Comparison of ENCODE assay signal across 12 cellular contexts in the genomic region with DNA sequence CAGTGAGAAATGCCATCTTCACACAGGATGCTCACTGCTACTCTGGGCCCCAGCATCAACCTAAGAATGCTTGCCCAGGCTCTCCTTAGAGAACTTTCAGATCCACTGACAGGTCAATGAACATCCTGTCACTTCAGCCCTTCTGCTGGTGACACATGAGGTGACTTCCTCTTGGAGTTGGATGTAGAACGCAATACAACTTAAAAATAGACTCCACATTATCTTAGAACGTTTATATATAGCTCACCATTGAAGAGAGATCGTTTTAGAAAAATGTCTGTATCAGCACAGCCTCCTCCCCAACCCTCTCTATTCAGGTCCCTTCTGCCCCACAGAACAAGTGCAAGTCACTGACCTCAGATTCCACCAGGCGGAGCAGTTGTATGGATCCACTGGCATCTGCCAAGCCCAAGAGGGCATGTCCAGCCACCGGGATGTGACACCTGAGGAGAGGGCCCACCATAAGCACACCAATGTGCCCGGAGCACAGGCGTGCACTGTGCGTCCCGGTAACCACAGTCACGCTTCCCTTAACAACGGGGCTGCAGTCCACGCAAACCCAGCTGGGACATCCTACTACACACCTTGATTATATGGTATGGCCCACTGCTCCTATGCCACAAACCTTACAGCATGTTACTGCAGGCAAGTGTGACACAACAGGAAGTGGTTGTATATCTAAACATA. TPM values are rescaled to one million over a fixed set of nuclear protein-coding genes. Genes with fewer than 3 reads are reported as not detected.
DNase-seq lines count a peak whose midpoint lies in the region; ATAC-seq and TF ChIP-seq lines count a peak whose summit lies in the region.
"Had no signal": no experiment of that assay in that cellular context is flagged by ENCODE, and none has a peak within 500 bp of the region (broad histone marks: within the 10 kb centered on the region; RNA-seq: fewer than 3 reads in every experiment).

No MANE protein-coding gene starts in this region.

- no peak overlapping the region for H2BK120ac ChIP-seq in H9 (ENCODE audit: low read depth, low read length, poor library complexity, severe bottlenecking)

- H3K4me3 Mint-ChIP-seq in H9: peak overlapping the region; percentile 34 to 57; a peak in 2 of 5 replicates
- no peak overlapping the region for H3K4me3 Mint-ChIP-seq in activated CD8-positive, alpha-beta T cell treated with anti-CD3 and anti-CD28 coated beads, Interleukin-2, amount 10 ng/mL, durations not matched to agents 7 days and 5 days

- H3K79me2 ChIP-seq in H9 (ENCODE audit: insufficient read depth, low read length): peaks cover 10% of the 10 kb centered on the region; the same call in 1 of the 2 replicates

- H2BK5ac ChIP-seq in H9 (ENCODE audit: insufficient read length, low read length): no peak overlapping the region

- H3K14ac ChIP-seq in H9 (ENCODE audit: insufficient read depth, low read length): no peak overlapping the region

- DNase-seq in 8988T (peak; percentile 60), H9 (no peak), left ventricle myocardium inferior (peak; percentile 32), NCI-H748 treated with DMSO at 0.1 percent for 48 hours (lab: John Stamatoyannopoulos, UW) (no peak)
- DNase-seq in activated CD8-positive, alpha-beta T cell treated with anti-CD3 and anti-CD28 coated beads, Interleukin-2, amount 10 ng/mL, durations not matched to agents 7 days and 5 days: no peak
- DNase-seq: activated CD4-positive, alpha-beta T cell treated with anti-CD3 and anti-CD28 coated beads for 4 hours; cerebellar nuclear complex; gastrocnemius medialis; NCI-H1694 had no signal

- POLR2A ChIA-PET in activated CD8-positive, alpha-beta T cell treated with anti-CD3 and anti-CD28 coated beads, Interleukin-2, amount 10 ng/mL, durations not matched to agents 7 days and 5 days (lab: Charles Lee): interaction anchor here (0.6 to 1.9 kb wide), 2 partner anchors 22 to 24 kb away, joined by 5 to 7 read pairs; a partner anchor contains a TSS

- H3K9me3 ChIP-seq in H9 (ENCODE audit: control insufficient read depth, low read depth, low read length) (no peaks in the 10 kb centered on the region), left ventricle myocardium inferior (replicated peaks) (no peaks in the 10 kb centered on the region)
- H3K9me3 ChIP-seq: gastrocnemius medialis had no signal

- no peak overlapping the region for H3K4me2 ChIP-seq in H9 (ENCODE audit: insufficient read depth, insufficient read length, low read length)

- H3K36me3 ChIP-seq in left ventricle myocardium inferior: peaks cover 37% of the 10 kb centered on the region

- H3K9ac ChIP-seq in H9 (ENCODE audit: extremely low read depth, insufficient read length, low read length): no peak overlapping the region

- H3K23me2 ChIP-seq in H9 (ENCODE audit: insufficient read length, low read depth, low read length, poor library complexity, severe bottlenecking): peaks cover 12% of the 10 kb centered on the region

- H2BK20ac ChIP-seq in H9 (ENCODE audit: low read depth, low read length, poor library complexity, severe bottlenecking): no peak overlapping the region

- no peak overlapping the region for H3K18ac ChIP-seq in H9 (ENCODE audit: insufficient read length, low read depth, low read length)

- H3K4me1 ChIP-seq in H9 (ENCODE audit: insufficient read depth, low read length) (peaks cover 4% of the 10 kb centered on the region; the same call in 1 of the 2 replicates), left ventricle myocardium inferior (peaks cover 64% of the 10 kb centered on the region)

- peak overlapping the region; percentile 98 for H3K4me3 ChIP-seq in left ventricle myocardium inferior
- H3K4me3 ChIP-seq: gastrocnemius medialis had no signal

- TF ChIP-seq CTCF in H9 (conservative IDR thresholded peaks at IDR 0.05) (no peak), left ventricle myocardium inferior (IDR thresholded peaks at IDR 0.05; ENCODE audit: borderline replicate concordance) (peak; percentile 45)

- peaks cover 17% of the 10 kb centered on the region for H3K79me1 ChIP-seq in H9 (ENCODE audit: insufficient read depth, low read depth, low read length, poor library complexity, severe bottlenecking)

- no peak overlapping the region for H3K4ac ChIP-seq in H9 (ENCODE audit: low read depth, low read length)

- H2BK15ac ChIP-seq in H9 (ENCODE audit: low read depth, low read length): no peak overlapping the region

- no peak overlapping the region for H4K91ac ChIP-seq in H9 (ENCODE audit: insufficient read length, low read depth, low read length)

- intact Hi-C loops in left ventricle myocardium inferior (cut with micrococcal nuclease): no loop called here

- H2BK12ac ChIP-seq in H9 (ENCODE audit: insufficient read length, low read depth, low read length): no peak overlapping the region

- H3K23ac ChIP-seq in H9 (ENCODE audit: insufficient read length, low read depth, low read length): no peak overlapping the region

- H3K27me3 ChIP-seq in H9 (ENCODE audit: insufficient read depth, low read length): no peaks in the 10 kb centered on the region
- no peaks in the 10 kb centered on the region for H3K27me3 ChIP-seq in left ventricle myocardium inferior (ENCODE audit: low read depth)
- H3K27me3 ChIP-seq: gastrocnemius medialis had no signal

- ATAC-seq in activated CD8-positive, alpha-beta T cell treated with anti-CD3 and anti-CD28 coated beads, Interleukin-2, amount 10 ng/mL, durations not matched to agents 7 days and 5 days: no peak
- ATAC-seq in HG03520 (IDR thresholded peaks at IDR 0.05; ENCODE audit: unreplicated experiment) (no peak), HG03196 (IDR thresholded peaks at IDR 0.05; ENCODE audit: unreplicated experiment) (no peak), GM18858 (IDR thresholded peaks at IDR 0.05; ENCODE audit: unreplicated experiment) (no peak)
- ATAC-seq: gastrocnemius medialis had no signal

- no peak overlapping the region for H2AK5ac ChIP-seq in H9 (ENCODE audit: insufficient read length, low read length)

- H2AFZ ChIP-seq in H9 (ENCODE audit: low read length): no peak overlapping the region

- no peaks in the 10 kb centered on the region for H3K27me3 Mint-ChIP-seq in H9 (ENCODE audit: low read depth)
- H3K27me3 Mint-ChIP-seq in activated CD8-positive, alpha-beta T cell treated with anti-CD3 and anti-CD28 coated beads, Interleukin-2, amount 10 ng/mL, durations not matched to agents 7 days and 5 days (ENCODE audit: low read depth): no peaks in the 10 kb centered on the region

- H3K56ac ChIP-seq in H9 (ENCODE audit: insufficient read length, low read depth, low read length): no peak overlapping the region

- CTCF ChIA-PET in activated CD8-positive, alpha-beta T cell treated with anti-CD3 and anti-CD28 coated beads, Interleukin-2, amount 10 ng/mL, durations not matched to agents 7 days and 5 days (lab: Charles Lee): interaction anchor here (0.7 to 0.8 kb wide), 2 partner anchors 15 to 24 kb away, joined by 3 read pairs; a partner anchor contains a TSS

- H3K36me3 Mint-ChIP-seq in H9 (ENCODE audit: insufficient read depth in 1 of 3, low read depth in 3 of 3): peaks cover 39 to 60% (median 48%) of the 10 kb centered on the region in 3 experiments
- peaks cover 40% of the 10 kb centered on the region for H3K36me3 Mint-ChIP-seq in activated CD8-positive, alpha-beta T cell treated with anti-CD3 and anti-CD28 coated beads, Interleukin-2, amount 10 ng/mL, durations not matched to agents 7 days and 5 days (ENCODE audit: low read depth)

- H3K27ac Mint-ChIP-seq in H9: no peak overlapping the region
- peak overlapping the region; percentile 2 for H3K27ac Mint-ChIP-seq in activated CD8-positive, alpha-beta T cell treated with anti-CD3 and anti-CD28 coated beads, Interleukin-2, amount 10 ng/mL, durations not matched to agents 7 days and 5 days

- WGBS in H9 (ENCODE audit: extremely low coverage, insufficient read length, low lambda C conversion rate): no CpG with 5 or more reads among the region's 12 CpGs

- H3K4me1 Mint-ChIP-seq in H9: peaks cover 22 to 28% of the 10 kb centered on the region in 2 experiments
- H3K4me1 Mint-ChIP-seq in activated CD8-positive, alpha-beta T cell treated with anti-CD3 and anti-CD28 coated beads, Interleukin-2, amount 10 ng/mL, durations not matched to agents 7 days and 5 days (ENCODE audit: low read depth): peaks cover 35% of the 10 kb centered on the region

- H4K8ac ChIP-seq in H9 (replicated peaks; ENCODE audit: insufficient read length, low read depth, low read length): no peak overlapping the region

- H4K20me1 ChIP-seq in H9 (ENCODE audit: control insufficient read depth, insufficient read depth, insufficient read length): no peaks in the 10 kb centered on the region

- no peak overlapping the region for H3K27ac ChIP-seq in H9 (ENCODE audit: insufficient read length, low read depth, low read length)
- H3K27ac ChIP-seq in left ventricle myocardium inferior (replicated peaks): peak overlapping the region; percentile 95

- H3K9me3 Mint-ChIP-seq in H9: no peaks in the 10 kb centered on the region
- no peaks in the 10 kb centered on the region for H3K9me3 Mint-ChIP-seq in activated CD8-positive, alpha-beta T cell treated with anti-CD3 and anti-CD28 coated beads, Interleukin-2, amount 10 ng/mL, durations not matched to agents 7 days and 5 days (ENCODE audit: insufficient read depth)

- no peak overlapping the region for H4K5ac ChIP-seq in H9 (ENCODE audit: insufficient read length, low read depth, low read length)

- no peak overlapping the region for H3T11ph ChIP-seq in H9 (ENCODE audit: low read length)

RNA-seq across cellular contexts. Expression of a gene that starts 2.9 kb away (rescaled TPM):
- total RNA-seq in H9 (2021): 49.2 and 51.3 TPM in 2 replicates
- total RNA-seq in activated CD8-positive, alpha-beta T cell treated with anti-CD3 and anti-CD28 coated beads, Interleukin-2, amount 10 ng/mL, durations not matched to agents 7 days and 5 days: 10 to 100 TPM; 36.8 to 37.1 TPM
- total RNA-seq in left ventricle myocardium inferior: 18.0 TPM

RNA-seq across cellular contexts. Expression of a gene that starts 14.4 kb away (rescaled TPM):
- total RNA-seq in H9 (2021) (79.2 and 82.3 TPM in 2 replicates), left ventricle myocardium inferior (11.6 TPM)
- total RNA-seq in activated CD8-positive, alpha-beta T cell treated with anti-CD3 and anti-CD28 coated beads, Interleukin-2, amount 10 ng/mL, durations not matched to agents 7 days and 5 days: 10 to 100 TPM; 35.4 to 38.3 TPM

RNA-seq across cellular contexts. Expression of a gene that starts 24.2 kb away (rescaled TPM):
- total RNA-seq in H9 (2021) (52.2 and 53.6 TPM in 2 replicates), left ventricle myocardium inferior (233 TPM)
- 10 to 100 TPM; 51.4 to 55.5 TPM for total RNA-seq in activated CD8-positive, alpha-beta T cell treated with anti-CD3 and anti-CD28 coated beads, Interleukin-2, amount 10 ng/mL, durations not matched to agents 7 days and 5 days

RNA-seq across cellular contexts. Expression of a gene that starts 25.7 kb away (rescaled TPM):
- total RNA-seq in H9 (2021): 1.6 and 1.8 TPM in 2 replicates
- total RNA-seq in activated CD8-positive, alpha-beta T cell treated with anti-CD3 and anti-CD28 coated beads, Interleukin-2, amount 10 ng/mL, durations not matched to agents 7 days and 5 days: 1 to 10 TPM; 3.4 to 3.7 TPM
- total RNA-seq in left ventricle myocardium inferior: 9.0 TPM

RNA-seq across cellular contexts. Expression of a gene that starts 29.6 kb away (rescaled TPM):
- total RNA-seq in H9 (2021) (26.4 and 34.4 TPM in 2 replicates), left ventricle myocardium inferior (16.2 TPM)
- total RNA-seq in activated CD8-positive, alpha-beta T cell treated with anti-CD3 and anti-CD28 coated beads, Interleukin-2, amount 10 ng/mL, durations not matched to agents 7 days and 5 days: 10 to 100 TPM; 42.3 to 45.1 TPM

Comparison
In these comparisons a context has a peak if more than half of its experiments do, and no peak if none do; other contexts are left out.
1. DNase-seq: peak in 8988T (single experiment) and left ventricle myocardium inferior (single experiment); none in H9 (single experiment), activated CD8-positive, alpha-beta T cell treated with anti-CD3 and anti-CD28 coated beads, Interleukin-2, amount 10 ng/mL, durations not matched to agents 7 days and 5 days (single experiment) and NCI-H748 treated with DMSO at 0.1 percent for 48 hours (single experiment).